Comparison of ENCODE assay signal across 20 cellular contexts in genomic region chr11:270451-271208, GRCh38. TPM values are rescaled to one million over a fixed set of nuclear protein-coding genes. Genes with fewer than 3 reads are reported as not detected.
DNase-seq lines count a peak whose midpoint lies in the region; ATAC-seq and TF ChIP-seq lines count a peak whose summit lies in the region.
"Had no signal": no experiment of that assay in that cellular context is flagged by ENCODE, and none has a peak within 500 bp of the region (broad histone marks: within the 10 kb centered on the region; RNA-seq: fewer than 3 reads in every experiment).

No MANE protein-coding gene starts in this region.

- no peak overlapping the region for H3K4me3 ChIP-seq in HL-60 (replicated peaks; ENCODE audit: insufficient read depth, low read length)
- H3K4me3 ChIP-seq in thyroid gland (replicated peaks in 1 of 3) = no peak overlapping the region
- H3K4me3 ChIP-seq: psoas muscle, SK-N-MC had no signal

- no peaks in the 10 kb centered on the region for H3K9me3 ChIP-seq in thyroid gland

- no peak for TF ChIP-seq CTCF in CD14-positive monocyte (IDR thresholded peaks at IDR 0.05)
- no peak for TF ChIP-seq CTCF in HL-60 (IDR thresholded peaks at IDR 0.05; ENCODE audit: insufficient read depth, low read length)
- no peak for TF ChIP-seq CTCF in natural killer cell (IDR thresholded peaks at IDR 0.05)
- TF ChIP-seq CTCF in thyroid gland (IDR thresholded peaks at IDR 0.05) = no peak

- 79 to 81% methylated on average over 11 to 17 of the region's 18 CpGs for WGBS in thyroid gland, 2 donors

- peaks cover 0 to 2% of the 10 kb centered on the region in 2 donors for H3K36me3 Mint-ChIP-seq in CD14-positive monocyte
- no peaks in the 10 kb centered on the region for H3K36me3 Mint-ChIP-seq in natural killer cell

- H3K4me1 ChIP-seq in thyroid gland = no peaks in the 10 kb centered on the region
- H3K4me1 ChIP-seq: psoas muscle had no signal

- no peak for TF ChIP-seq POLR2A in thyroid gland (IDR thresholded peaks at IDR 0.05)

- peaks cover 0 to 8% (median 4%) of the 10 kb centered on the region in 7 donors for H3K9me3 Mint-ChIP-seq in CD14-positive monocyte
- no peaks in the 10 kb centered on the region for H3K9me3 Mint-ChIP-seq in natural killer cell
- H3K9me3 Mint-ChIP-seq: activated CD4-positive, alpha-beta T cell treated with anti-CD3 and anti-CD28 coated beads, Interleukin-2, amount 10 ng/mL, durations not matched to agents 24 days and 14 days had no signal

- H3K4me1 Mint-ChIP-seq in CD14-positive monocyte = peaks cover 41% of the 10 kb centered on the region
- H3K4me1 Mint-ChIP-seq in natural killer cell = peaks cover 20 to 40% of the 10 kb centered on the region in 2 donors

- no peaks in the 10 kb centered on the region for H3K27me3 ChIP-seq in HL-60 (ENCODE audit: insufficient read depth, poor library complexity, severe bottlenecking)
- no peaks in the 10 kb centered on the region for H3K27me3 ChIP-seq in thyroid gland

- H3K27me3 Mint-ChIP-seq in CD14-positive monocyte (ENCODE audit: low read depth in 3 of 3) (peaks cover 0 to 7% (median 0%) of the 10 kb centered on the region in 3 donors), natural killer cell (ENCODE audit: low read depth in 2 of 2) (peaks cover 0 to 2% of the 10 kb centered on the region in 2 donors)

- ATAC-seq in natural killer cell (no peak), GM21529 (IDR thresholded peaks at IDR 0.05; ENCODE audit: unreplicated experiment) (no peak)

- no peak overlapping the region for H3K4me3 Mint-ChIP-seq in CD14-positive monocyte
- no peak overlapping the region for H3K4me3 Mint-ChIP-seq in natural killer cell

- H3K27ac ChIP-seq in HL-60 (replicated peaks) (peak overlapping the region; percentile 99), caudate nucleus (ENCODE audit: low read depth, low read length) (peak overlapping the region; percentile 54), thyroid gland (no peak overlapping the region)
- H3K27ac ChIP-seq: psoas muscle, SK-N-MC had no signal

- intact Hi-C loops in CD14-positive monocyte (cut with micrococcal nuclease) = no loop called here
- intact Hi-C loops in natural killer cell (cut with micrococcal nuclease) = no loop called here
- intact Hi-C loops in thyroid gland (cut with DNase I) = no loop called here

- H3K36me3 ChIP-seq in thyroid gland = no peaks in the 10 kb centered on the region

- peak overlapping the region; percentile 97 to 100 (median 99) for H3K27ac Mint-ChIP-seq in CD14-positive monocyte
- peak overlapping the region; percentile 89 to 96 for H3K27ac Mint-ChIP-seq in natural killer cell

- DNase-seq in CD14-positive monocyte (ENCODE audit: low spot score) (no peak), HL-60 (ENCODE audit: low read depth in 1 of 2, low spot score in 1 of 2) (no peak), caudate nucleus (lab: John Stamatoyannopoulos, UW) (no peak), natural killer cell (no peak), occipital lobe (lab: John Stamatoyannopoulos, UW) (no peak), 8988T (no peak), thyroid gland (no peak)
- DNase-seq: activated CD4-positive, alpha-beta T cell treated with anti-CD3 and anti-CD28 coated beads, Interleukin-2, amount 10 ng/mL, durations not matched to agents 24 days and 14 days; activated naive CD4-positive, alpha-beta T cell treated with Interleukin-2 at 50 U/mL for 16 hours; GDM1; mesendoderm; NCI-H146; NCI-H526 treated with DMSO at 0.1 percent for 48 hours; psoas muscle; stimulated activated naive CD4-positive, alpha-beta T cell treated with Interleukin-2 at 50 U/mL for 16 hours had no signal

RNA-seq across cellular contexts. Expression of gene NLRP6, which starts 7.6 kb away (rescaled TPM):
- polyA plus RNA-seq in CD14-positive monocyte = under 1 TPM; 0.10 to 0.24 TPM
- 1 to 10 TPM; 1.7 to 3.0 (median 2.3) TPM for total RNA-seq in natural killer cell
- not detected for total RNA-seq in occipital lobe
- total RNA-seq in thyroid gland = under 1 TPM; 0.13 to 0.73 (median 0.28) TPM
- total RNA-seq: cerebellum, epithelial cell of proximal tubule had no signal
- polyA plus RNA-seq: BJ had no signal

RNA-seq across cellular contexts. Expression of gene PGGHG, which starts 18.3 kb away (rescaled TPM):
- polyA plus RNA-seq in CD14-positive monocyte = 1 to 10 TPM; 1.6 to 2.1 TPM
- total RNA-seq in natural killer cell = 100 to 1,000 TPM; 130 to 237 (median 153) TPM
- 1.4 TPM for total RNA-seq in occipital lobe
- total RNA-seq in thyroid gland = 10 to 100 TPM; 21.8 to 43.3 (median 32.7) TPM

RNA-seq across cellular contexts. Expression of gene IFITM5, which starts 28.7 kb away (rescaled TPM):
- not detected for polyA plus RNA-seq in CD14-positive monocyte
- total RNA-seq in natural killer cell (not detected), occipital lobe (not detected), thyroid gland (not detected)
- total RNA-seq: activated CD4-positive, alpha-beta T cell treated with anti-CD3 and anti-CD28 coated beads, Interleukin-2, amount 10 ng/mL, durations not matched to agents 24 days and 14 days; cerebellum; epithelial cell of proximal tubule; psoas muscle had no signal
- polyA plus RNA-seq: BJ, psoas muscle had no signal

RNA-seq across cellular contexts. Expression of gene PSMD13, which starts 33.9 kb away (rescaled TPM):
- 100 to 1,000 TPM; 218 to 272 TPM for polyA plus RNA-seq in CD14-positive monocyte
- 100 to 1,000 TPM in 2 of 3 donors, 10 to 100 TPM in 1; 94.6 to 111 (median 104) TPM for total RNA-seq in natural killer cell
- total RNA-seq in occipital lobe = 80.3 TPM
- total RNA-seq in thyroid gland = 100 to 1,000 TPM in 1 of 4 donors, 10 to 100 TPM in 3; 64.7 to 111 (median 77.7) TPM

RNA-seq across cellular contexts. Expression of gene SIRT3, which starts 34.5 kb away (rescaled TPM):
- polyA plus RNA-seq in CD14-positive monocyte = 1 to 10 TPM; 4.3 TPM
- 10 to 100 TPM; 20.1 to 24.2 (median 21.2) TPM for total RNA-seq in natural killer cell
- 11.1 TPM for total RNA-seq in occipital lobe
- total RNA-seq in thyroid gland = 10 to 100 TPM; 14.3 to 21.2 (median 17.0) TPM

Comparison
In these comparisons a context has a peak if more than half of its experiments do, and no peak if none do; other contexts are left out.
1. H3K27ac ChIP-seq: peak in HL-60 (single experiment) and caudate nucleus (single experiment); none in thyroid gland (0 of 3).